19 cellular contexts compared by ENCODE assay signal in the genomic region with DNA sequence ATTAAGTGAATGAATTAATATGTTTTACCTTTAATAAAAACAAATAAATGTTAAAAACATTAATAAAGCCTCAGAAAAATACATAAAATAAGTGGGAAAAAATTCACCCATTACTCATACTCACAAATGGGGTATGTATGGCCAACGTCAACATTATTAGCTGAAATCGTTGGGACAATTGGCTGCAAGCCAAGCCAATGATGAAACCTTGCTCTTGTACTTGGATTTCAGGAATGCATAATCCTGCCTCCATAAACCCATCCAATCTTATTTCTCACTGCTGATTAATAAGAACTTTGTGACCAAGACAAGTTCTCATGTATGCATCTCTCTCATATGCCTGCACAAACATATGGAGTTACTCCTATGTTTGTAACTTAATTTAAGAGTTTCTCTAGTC. TPM values are rescaled to one million over a fixed set of nuclear protein-coding genes. Genes with fewer than 3 reads are reported as not detected.
DNase-seq lines count a peak whose midpoint lies in the region; ATAC-seq and TF ChIP-seq lines count a peak whose summit lies in the region.
"Had no signal": no experiment of that assay in that cellular context is flagged by ENCODE, and none has a peak within 500 bp of the region (broad histone marks: within the 10 kb centered on the region; RNA-seq: fewer than 3 reads in every experiment).

No MANE protein-coding gene starts in this region.

- H3K4me1 ChIP-seq in upper lobe of left lung, result no peaks in the 10 kb centered on the region
- H3K4me1 ChIP-seq: adrenal gland, stomach had no signal

- in situ Hi-C loops in astrocyte of the cerebellum (cut with HindIII; ENCODE audit: low sequenced_read_pairs), result no loop called here

- H3K9me3 ChIP-seq in upper lobe of left lung, result peaks cover 0 to 9% (median 3%) of the 10 kb centered on the region in 4 donors
- H3K9me3 ChIP-seq: adrenal gland had no signal

- DNase-seq in NCI-H82 (lab: John Stamatoyannopoulos, UW) (peak; percentile 1), NCI-H82 treated with DMSO at 0.1 percent for 48 hours (lab: John Stamatoyannopoulos, UW; ENCODE audit: unreplicated experiment) (no peak), astrocyte of the cerebellum (ENCODE audit: low read depth) (peak; percentile 9), fibroblast of gingiva (ENCODE audit: low read depth) (peak; percentile 13), stromal cell of bone marrow (ENCODE audit: low read depth) (peak; percentile 29), dorsolateral prefrontal cortex (no peak), upper lobe of left lung (no peak)
- no peak for DNase-seq in stimulated activated CD4-positive, alpha-beta T cell treated with anti-CD3 and anti-CD28 coated beads, Interleukin-4, amount 100 ng/mL, for 4 hours
- DNase-seq: activated gamma-delta T cell treated with Interleukin-2 at 50 U/mL for 16 hours; activated T-cell treated with anti-CD3 and anti-CD28 coated beads, Interleukin-2, amount 50 U/mL, for 1 hour; central memory CD4-positive, alpha-beta T cell; DMS79 treated with DMSO at 0.1 percent for 48 hours; mesendoderm; NCI-H1105 treated with DMSO at 0.1 percent for 48 hours; NCI-H526; stomach; trophoblast cell had no signal

- 41 to 54% methylated on average over 2 of the region's 2 CpGs for WGBS in upper lobe of left lung, 2 donors

- intact Hi-C loops in dorsolateral prefrontal cortex (cut with DNase I), result no loop called here

- ATAC-seq in upper lobe of left lung (ENCODE audit: low FRiP score in 2 of 2), result no peak

- H3K4me3 ChIP-seq in astrocyte of the cerebellum (ENCODE audit: low read depth, low read length) (no peak overlapping the region), dorsolateral prefrontal cortex (no peak overlapping the region), upper lobe of left lung (no peak overlapping the region)
- H3K4me3 ChIP-seq: adrenal gland, stomach had no signal

- no peak overlapping the region for H3K27ac ChIP-seq in dorsolateral prefrontal cortex
- no peak overlapping the region for H3K27ac ChIP-seq in upper lobe of left lung
- H3K27ac ChIP-seq: adrenal gland, stomach had no signal

- H3K36me3 ChIP-seq in upper lobe of left lung, result no peaks in the 10 kb centered on the region
- H3K36me3 ChIP-seq: adrenal gland, stomach had no signal

- TF ChIP-seq CTCF in astrocyte of the cerebellum (IDR thresholded peaks at IDR 0.05; ENCODE audit: low read depth, low read length, missing control alignments) (no peak), dorsolateral prefrontal cortex (IDR thresholded peaks at IDR 0.05 in 54 of 56, conservative IDR thresholded peaks at IDR 0.05 in 2 of 56; ENCODE audit: low read depth in 1 of 56, partially characterized antibody in 56 of 56) (no peak), upper lobe of left lung (IDR thresholded peaks at IDR 0.05) (no peak)

- no peak for TF ChIP-seq POLR2A in upper lobe of left lung (IDR thresholded peaks at IDR 0.05)

- no peak for TF ChIP-seq EP300 in upper lobe of left lung (IDR thresholded peaks at IDR 0.05)

- H3K27me3 ChIP-seq in dorsolateral prefrontal cortex (no peaks in the 10 kb centered on the region), upper lobe of left lung (no peaks in the 10 kb centered on the region)
- H3K27me3 ChIP-seq: adrenal gland, stomach had no signal

RNA-seq across cellular contexts. Expression of a gene that starts 35.3 kb away (rescaled TPM):
- total RNA-seq in dorsolateral prefrontal cortex (10 to 100 TPM in 3 of 120 experiments, 1 to 10 TPM in 117; 1.4 to 11.5 (median 5.0) TPM), upper lobe of left lung (1 to 10 TPM; 1.0 to 5.2 (median 2.3) TPM)
- total RNA-seq: B cell had no signal

Comparison
In these comparisons a context has a peak if more than half of its experiments do, and no peak if none do; other contexts are left out.
1. DNase-seq: peak in NCI-H82 (single experiment), astrocyte of the cerebellum (single experiment), fibroblast of gingiva (single experiment) and stromal cell of bone marrow (single experiment); none in NCI-H82 treated with DMSO at 0.1 percent for 48 hours (single experiment), dorsolateral prefrontal cortex (0 of 10), stimulated activated CD4-positive, alpha-beta T cell treated with anti-CD3 and anti-CD28 coated beads, Interleukin-4, amount 100 ng/mL, for 4 hours (0 of 2) and upper lobe of left lung (0 of 2).